27 cellular contexts compared by ENCODE assay signal in genomic region chr7:30932562-30932961, GRCh38. TPM values are rescaled to one million over a fixed set of nuclear protein-coding genes. Genes with fewer than 3 reads are reported as not detected.
DNase-seq lines count a peak whose midpoint lies in the region; ATAC-seq, FAIRE-seq and TF ChIP-seq lines count a peak whose summit lies in the region.
"Had no signal": no experiment of that assay in that cellular context is flagged by ENCODE, and none has a peak within 500 bp of the region (broad histone marks: within the 10 kb centered on the region; RNA-seq: fewer than 3 reads in every experiment).

No MANE protein-coding gene starts in this region.

- WGBS in pancreas, 2 donors = 58 to 65% methylated on average over 6 of the region's 6 CpGs

- TF ChIP-seq CTCF in Peyer's patch (IDR thresholded peaks at IDR 0.05) (no peak), pancreas (IDR thresholded peaks at IDR 0.05) (no peak)

- H3K36me3 Mint-ChIP-seq in activated CD8-positive, alpha-beta T cell treated with anti-CD3 and anti-CD28 coated beads, Interleukin-2, amount 10 ng/mL, durations not matched to agents 7 days and 5 days (ENCODE audit: low read depth) = no peaks in the 10 kb centered on the region
- H3K36me3 Mint-ChIP-seq: CD4-positive, CD25-positive, alpha-beta regulatory T cell; stimulated activated effector memory CD8-positive, alpha-beta T cell treated with anti-CD3 and anti-CD28 coated beads, Interleukin-12 subunit alpha, Interleukin-12 subunit beta, amount 100 ng/mL, for 72 hours had no signal

- no peak overlapping the region for H3K4me3 ChIP-seq in Peyer's patch
- H3K4me3 ChIP-seq in pancreas = no peak overlapping the region
- H3K4me3 ChIP-seq: gastroesophageal sphincter, testis had no signal

- peaks cover 0 to 7% (median 0%) of the 10 kb centered on the region in 4 donors for H3K4me1 ChIP-seq in Peyer's patch
- H3K4me1 ChIP-seq in pancreas = no peaks in the 10 kb centered on the region
- H3K4me1 ChIP-seq: gastroesophageal sphincter, testis had no signal

- H3K9me3 ChIP-seq in Peyer's patch = no peaks in the 10 kb centered on the region
- no peaks in the 10 kb centered on the region for H3K9me3 ChIP-seq in pancreas
- H3K9me3 ChIP-seq: testis had no signal

- no peak for TF ChIP-seq POLR2A in Peyer's patch (IDR thresholded peaks at IDR 0.05)

- peak; percentile 14 for DNase-seq in Daoy (ENCODE audit: low read depth)
- DNase-seq in Peyer's patch = peak in 2 of 3 donors; percentile 37 to 44
- DNase-seq in kidney tubule cell (ENCODE audit: low spot score) = peak; percentile 77
- peak; percentile 15 to 78 (median 67) for DNase-seq in pancreas
- DNase-seq in NCI-H526 (lab: John Stamatoyannopoulos, UW) = no peak
- DNase-seq in activated CD8-positive, alpha-beta memory T cell treated with anti-CD3 and anti-CD28 coated beads, Interleukin-2, amount 50 U/mL, for 48 hours = no peak
- DNase-seq in stimulated activated CD4-positive, alpha-beta T cell treated with anti-CD3 and anti-CD28 coated beads, Interleukin-4, amount 100 ng/mL, for 24 hours = no peak
- no peak for DNase-seq in activated CD8-positive, alpha-beta T cell treated with anti-CD3 and anti-CD28 coated beads, Interleukin-2, amount 10 ng/mL, durations not matched to agents 7 days and 5 days
- DNase-seq: activated CD4-positive, alpha-beta T cell treated with anti-CD3 and anti-CD28 coated beads for 4 hours; activated naive CD4-positive, alpha-beta T cell treated with anti-CD3 and anti-CD28 coated beads for 36 hours; CD4-positive, CD25-positive, alpha-beta regulatory T cell; DMS153; effector CD8-positive, alpha-beta T cell; GF-D8; NCI-H1436 treated with DMSO at 0.1 percent for 48 hours; NCI-H2171; T-helper 1 cell; testis had no signal

- H3K36me3 ChIP-seq in Peyer's patch (no peaks in the 10 kb centered on the region), pancreas (no peaks in the 10 kb centered on the region)

- no peak overlapping the region for H3K27ac ChIP-seq in Peyer's patch
- H3K27ac ChIP-seq in pancreas = peak overlapping the region; percentile 75 to 84 (median 77)
- H3K27ac ChIP-seq: gastroesophageal sphincter, testis had no signal

- CTCF ChIA-PET in activated CD8-positive, alpha-beta T cell treated with anti-CD3 and anti-CD28 coated beads, Interleukin-2, amount 10 ng/mL, durations not matched to agents 7 days and 5 days (lab: Charles Lee) = interaction anchor here (2.1 kb wide), 1 partner anchor 51 kb away, joined by 4 read pairs; no protein-coding TSS in a partner anchor

- peaks cover 9% of the 10 kb centered on the region for H3K27me3 Mint-ChIP-seq in activated CD8-positive, alpha-beta T cell treated with anti-CD3 and anti-CD28 coated beads, Interleukin-2, amount 10 ng/mL, durations not matched to agents 7 days and 5 days (ENCODE audit: low read depth)

- POLR2A ChIA-PET in activated CD8-positive, alpha-beta T cell treated with anti-CD3 and anti-CD28 coated beads, Interleukin-2, amount 10 ng/mL, durations not matched to agents 7 days and 5 days (lab: Charles Lee) = no interaction called here

- no peak for FAIRE-seq in pancreas (lab: Jason Lieb, UNC)
- FAIRE-seq: astrocyte, HepG2 had no signal

- no peak overlapping the region for H3K4me3 Mint-ChIP-seq in activated CD8-positive, alpha-beta T cell treated with anti-CD3 and anti-CD28 coated beads, Interleukin-2, amount 10 ng/mL, durations not matched to agents 7 days and 5 days
- H3K4me3 Mint-ChIP-seq: activated naive CD4-positive, alpha-beta T cell treated with anti-CD3 and anti-CD28 coated beads for 36 hours; CD4-positive, CD25-positive, alpha-beta regulatory T cell; stimulated activated effector memory CD8-positive, alpha-beta T cell treated with anti-CD3 and anti-CD28 coated beads, Interleukin-12 subunit alpha, Interleukin-12 subunit beta, amount 100 ng/mL, for 72 hours had no signal

- ATAC-seq in pancreas = peak; percentile 47 to 63 (median 57)
- ATAC-seq in activated CD8-positive, alpha-beta T cell treated with anti-CD3 and anti-CD28 coated beads, Interleukin-2, amount 10 ng/mL, durations not matched to agents 7 days and 5 days = no peak
- ATAC-seq: esophagus mucosa; HepG2; Right ventricle myocardium inferior; sciatic nerve; stimulated activated effector memory CD8-positive, alpha-beta T cell treated with anti-CD3 and anti-CD28 coated beads, Interleukin-12 subunit alpha, Interleukin-12 subunit beta, amount 100 ng/mL, for 72 hours had no signal

- H3K27me3 ChIP-seq in Peyer's patch (no peaks in the 10 kb centered on the region), pancreas (no peaks in the 10 kb centered on the region)
- H3K27me3 ChIP-seq: gastroesophageal sphincter, testis had no signal

- no peak overlapping the region for H3K27ac Mint-ChIP-seq in activated CD8-positive, alpha-beta T cell treated with anti-CD3 and anti-CD28 coated beads, Interleukin-2, amount 10 ng/mL, durations not matched to agents 7 days and 5 days
- H3K27ac Mint-ChIP-seq: activated naive CD4-positive, alpha-beta T cell treated with anti-CD3 and anti-CD28 coated beads for 36 hours; stimulated activated effector memory CD8-positive, alpha-beta T cell treated with anti-CD3 and anti-CD28 coated beads, Interleukin-12 subunit alpha, Interleukin-12 subunit beta, amount 100 ng/mL, for 72 hours had no signal

- H3K9me3 Mint-ChIP-seq in activated CD8-positive, alpha-beta T cell treated with anti-CD3 and anti-CD28 coated beads, Interleukin-2, amount 10 ng/mL, durations not matched to agents 7 days and 5 days (ENCODE audit: insufficient read depth) = peaks cover 5% of the 10 kb centered on the region
- H3K9me3 Mint-ChIP-seq: CD4-positive, CD25-positive, alpha-beta regulatory T cell; stimulated activated effector memory CD8-positive, alpha-beta T cell treated with anti-CD3 and anti-CD28 coated beads, Interleukin-12 subunit alpha, Interleukin-12 subunit beta, amount 100 ng/mL, for 72 hours had no signal

- no peaks in the 10 kb centered on the region for H3K4me1 Mint-ChIP-seq in activated CD8-positive, alpha-beta T cell treated with anti-CD3 and anti-CD28 coated beads, Interleukin-2, amount 10 ng/mL, durations not matched to agents 7 days and 5 days (ENCODE audit: low read depth)
- H3K4me1 Mint-ChIP-seq: CD4-positive, CD25-positive, alpha-beta regulatory T cell; stimulated activated effector memory CD8-positive, alpha-beta T cell treated with anti-CD3 and anti-CD28 coated beads, Interleukin-12 subunit alpha, Interleukin-12 subunit beta, amount 100 ng/mL, for 72 hours had no signal

- intact Hi-C loops in pancreas (cut with DNase I) = no loop called here

RNA-seq across cellular contexts. Expression of gene AQP1, which starts 20.9 kb away (rescaled TPM):
- 1.0 and 1.6 TPM in 2 replicates for total RNA-seq in Daoy (2014; rRNA removed; shearing (Covaris generic))
- total RNA-seq in Peyer's patch (10 to 100 TPM; 12.4 to 86.5 (median 71.5) TPM), pancreas (100 to 1,000 TPM; 146 to 273 (median 196) TPM)
- 100 to 1,000 TPM; 301 to 450 TPM for polyA plus RNA-seq in pancreas
- under 1 TPM in 1 of 2 experiments, not detected in 1; 0.23 TPM for total RNA-seq in activated CD8-positive, alpha-beta T cell treated with anti-CD3 and anti-CD28 coated beads, Interleukin-2, amount 10 ng/mL, durations not matched to agents 7 days and 5 days
- total RNA-seq: HepG2 had no signal
- polyA plus RNA-seq: CD4-positive, CD25-positive, alpha-beta regulatory T cell; HepG2 had no signal

RNA-seq across cellular contexts. Expression of gene GHRHR, which starts 31.2 kb away (rescaled TPM):
- not detected in 2 replicates for total RNA-seq in Daoy (2014; rRNA removed; shearing (Covaris generic))
- total RNA-seq in Peyer's patch (not detected), pancreas (under 1 TPM in 1 of 6 donors, not detected in 5; 0.55 TPM)
- polyA plus RNA-seq in pancreas = under 1 TPM; 0.34 to 0.47 TPM
- not detected for total RNA-seq in activated CD8-positive, alpha-beta T cell treated with anti-CD3 and anti-CD28 coated beads, Interleukin-2, amount 10 ng/mL, durations not matched to agents 7 days and 5 days
- total RNA-seq: activated naive CD4-positive, alpha-beta T cell treated with anti-CD3 and anti-CD28 coated beads for 36 hours; astrocyte; CD4-positive, CD25-positive, alpha-beta regulatory T cell; chondrocyte; esophagus mucosa; gastroesophageal sphincter; HepG2; omental fat pad; Right ventricle myocardium inferior had no signal
- polyA plus RNA-seq: CD4-positive, CD25-positive, alpha-beta regulatory T cell; HepG2 had no signal

Comparison
In these comparisons a context has a peak if more than half of its experiments do, and no peak if none do; other contexts are left out.
1. DNase-seq: peak in Daoy (single experiment), Peyer's patch (2 of 3), kidney tubule cell (single experiment) and pancreas (6 of 6); none in NCI-H526 (0 of 2), activated CD8-positive, alpha-beta memory T cell treated with anti-CD3 and anti-CD28 coated beads, Interleukin-2, amount 50 U/mL, for 48 hours (single experiment), stimulated activated CD4-positive, alpha-beta T cell treated with anti-CD3 and anti-CD28 coated beads, Interleukin-4, amount 100 ng/mL, for 24 hours (single experiment) and activated CD8-positive, alpha-beta T cell treated with anti-CD3 and anti-CD28 coated beads, Interleukin-2, amount 10 ng/mL, durations not matched to agents 7 days and 5 days (single experiment).
2. H3K27ac ChIP-seq: peak in pancreas (4 of 4); none in Peyer's patch (0 of 4).